In genomic region chr2:96631804-96632435, GRCh38 we compare ENCODE assay signal across 14 cellular contexts. TPM values are rescaled to one million over a fixed set of nuclear protein-coding genes. Genes with fewer than 3 reads are reported as not detected.
A peak's percentile ranks its signal among the peaks of the same experiment; 100 is the strongest.
DNase-seq lines count a peak whose midpoint lies in the region; ATAC-seq and TF ChIP-seq lines count a peak whose summit lies in the region.
"Had no signal": no experiment of that assay in that cellular context is flagged by ENCODE, and none has a peak within 500 bp of the region (broad histone marks: within the 10 kb centered on the region; RNA-seq: fewer than 3 reads in every experiment).

No MANE protein-coding gene starts in this region.

- H3K27me3 ChIP-seq in SJSA1 (replicated peaks) (no peaks in the 10 kb centered on the region), smooth muscle cell (ENCODE audit: low read depth) (no peaks in the 10 kb centered on the region), SK-N-SH (ENCODE audit: insufficient read depth) (no peaks in the 10 kb centered on the region)

- 50% methylated on average over 4 of the region's 4 CpGs for WGBS in smooth muscle cell (ENCODE audit: low lambda C conversion rate)
- 71% methylated on average over 4 of the region's 4 CpGs for WGBS in SK-N-SH (ENCODE audit: low lambda C conversion rate)

- H3K4me3 ChIP-seq in SJSA1: no peak overlapping the region
- H3K4me3 ChIP-seq in fibroblast of pulmonary artery (replicated peaks; ENCODE audit: low read depth, low read length): no peak overlapping the region
- no peak overlapping the region for H3K4me3 ChIP-seq in smooth muscle cell
- no peak overlapping the region for H3K4me3 ChIP-seq in SK-N-SH (ENCODE audit: low read depth in 2 of 2, low read length in 1 of 2)

- H3F3A ChIP-seq in smooth muscle cell (ENCODE audit: low read depth) (no peaks in the 10 kb centered on the region), SK-N-SH (replicated peaks; ENCODE audit: insufficient read depth) (no peaks in the 10 kb centered on the region)

- peaks cover 32% of the 10 kb centered on the region for H3K4me1 ChIP-seq in SJSA1 (replicated peaks)
- peaks cover 11% of the 10 kb centered on the region for H3K4me1 ChIP-seq in smooth muscle cell (ENCODE audit: low read depth)
- peaks cover 3 to 7% of the 10 kb centered on the region in 2 experiments for H3K4me1 ChIP-seq in SK-N-SH (ENCODE audit: control insufficient read depth in 1 of 2, insufficient read depth in 2 of 2, low read depth in 1 of 2, low read length in 1 of 2)

- no peaks in the 10 kb centered on the region for H3K9me3 ChIP-seq in SJSA1 (replicated peaks)
- no peaks in the 10 kb centered on the region for H3K9me3 ChIP-seq in smooth muscle cell (replicated peaks; ENCODE audit: low read depth)
- H3K9me3 ChIP-seq in SK-N-SH: no peaks in the 10 kb centered on the region

- no peak for TF ChIP-seq RAD21 in SK-N-SH (IDR thresholded peaks at IDR 0.05; ENCODE audit: low read length)

- no peak overlapping the region for H3K4me2 ChIP-seq in smooth muscle cell
- no peak overlapping the region for H3K4me2 ChIP-seq in SK-N-SH

- no peak for TF ChIP-seq EP300 in SK-N-SH (IDR thresholded peaks at IDR 0.05; ENCODE audit: borderline replicate concordance in 1 of 2, low read depth in 1 of 2, low read length in 1 of 2)

- H3K9ac ChIP-seq in smooth muscle cell (ENCODE audit: low read depth) (no peak overlapping the region), SK-N-SH (no peak overlapping the region)

- CTCF ChIA-PET in SK-N-SH (lab: Yijun Ruan, JAX): no interaction called here

- H4K20me1 ChIP-seq in smooth muscle cell (ENCODE audit: low read depth) (peaks cover 38% of the 10 kb centered on the region), SK-N-SH (ENCODE audit: insufficient read depth) (peaks cover 16% of the 10 kb centered on the region)

- H3K79me2 ChIP-seq in smooth muscle cell (ENCODE audit: low read depth) (peaks cover 25% of the 10 kb centered on the region), SK-N-SH (ENCODE audit: insufficient read depth) (peaks cover 88% of the 10 kb centered on the region)

- no peak for TF ChIP-seq CTCF in fibroblast of pulmonary artery (IDR thresholded peaks at IDR 0.05; ENCODE audit: low read length, missing control alignments)
- TF ChIP-seq CTCF in smooth muscle cell (IDR thresholded peaks at IDR 0.05; ENCODE audit: borderline replicate concordance, insufficient read depth, poor library complexity, severe bottlenecking): no peak
- TF ChIP-seq CTCF in SK-N-SH (IDR thresholded peaks at IDR 0.05): no peak

- POLR2A ChIA-PET in SK-N-SH (lab: Yijun Ruan, JAX): no interaction called here

- DNase-seq in GM04503 (ENCODE audit: low read depth): peak; percentile 31
- peak; percentile 60 to 77 for DNase-seq in SJSA1 (ENCODE audit: low read depth in 1 of 2, low spot score in 2 of 2)
- DNase-seq in fibroblast of pulmonary artery (ENCODE audit: low read depth): peak; percentile 47
- DNase-seq in smooth muscle cell (lab: John Stamatoyannopoulos, UW; ENCODE audit: unreplicated experiment): no peak
- DNase-seq in NOMO-1 treated with DMSO at 0.1 percent for 48 hours (lab: John Stamatoyannopoulos, UW; ENCODE audit: unreplicated experiment): no peak
- no peak for DNase-seq in activated CD4-positive, CD25-positive, alpha-beta regulatory T cell (lab: John Stamatoyannopoulos, UW)
- DNase-seq in SK-N-SH: no peak
- DNase-seq: activated naive CD4-positive, alpha-beta T cell treated with anti-CD3 and anti-CD28 coated beads, Interleukin-2, amount 10 ng/mL, durations not matched to agents 7 days and 5 days; CD4-positive, alpha-beta T cell; NCI-H1092 treated with DMSO at 0.1 percent for 48 hours; stimulated activated CD4-positive, alpha-beta T cell treated with anti-CD3 and anti-CD28 coated beads, Interleukin-1b, Interleukin-23, amount 100 ng/mL, for 48 hours had no signal

- no peaks in the 10 kb centered on the region for H3K9me2 ChIP-seq in SK-N-SH

- no peak for ATAC-seq in HG02571 (IDR thresholded peaks at IDR 0.05; ENCODE audit: unreplicated experiment)

- H3K27ac ChIP-seq in SJSA1 (no peak overlapping the region), smooth muscle cell (ENCODE audit: low read depth) (peak overlapping the region; percentile 33), SK-N-SH (ENCODE audit: low read depth in 2 of 2, low read length in 1 of 2) (no peak overlapping the region)

- H3K36me3 ChIP-seq in SJSA1 (peaks cover 83% of the 10 kb centered on the region), smooth muscle cell (ENCODE audit: low read depth) (peaks cover 3% of the 10 kb centered on the region), SK-N-SH (replicated peaks in 1 of 2; ENCODE audit: control insufficient read depth in 1 of 2, insufficient read depth in 2 of 2, low read length in 1 of 2) (peaks cover 28 to 56% of the 10 kb centered on the region in 2 experiments)

- no peak overlapping the region for H2AFZ ChIP-seq in smooth muscle cell (ENCODE audit: low read depth)
- H2AFZ ChIP-seq in SK-N-SH (ENCODE audit: low read depth): no peak overlapping the region

TF ChIP-seq in SK-N-SH, 30 proteins besides CTCF, POLR2A, EP300 and RAD21:
- TF ChIP-seq FOXM1 (IDR thresholded peaks at IDR 0.05; ENCODE audit: low read depth) (no peak), CHD2 (IDR thresholded peaks at IDR 0.05; ENCODE audit: low read length, partially characterized antibody) (no peak), FOXJ3 (CRISPR knock-in tag; IDR thresholded peaks at IDR 0.05) (no peak), TCF12 (IDR thresholded peaks at IDR 0.05) (no peak), POLR2AphosphoS5 (IDR thresholded peaks at IDR 0.05; ENCODE audit: low read depth, low read length) (no peak), SMC3 (IDR thresholded peaks at IDR 0.05; ENCODE audit: low read depth, low read length) (no peak), RCOR1 (IDR thresholded peaks at IDR 0.05; ENCODE audit: low read length) (no peak)
- TF ChIP-seq, protein P1, sequence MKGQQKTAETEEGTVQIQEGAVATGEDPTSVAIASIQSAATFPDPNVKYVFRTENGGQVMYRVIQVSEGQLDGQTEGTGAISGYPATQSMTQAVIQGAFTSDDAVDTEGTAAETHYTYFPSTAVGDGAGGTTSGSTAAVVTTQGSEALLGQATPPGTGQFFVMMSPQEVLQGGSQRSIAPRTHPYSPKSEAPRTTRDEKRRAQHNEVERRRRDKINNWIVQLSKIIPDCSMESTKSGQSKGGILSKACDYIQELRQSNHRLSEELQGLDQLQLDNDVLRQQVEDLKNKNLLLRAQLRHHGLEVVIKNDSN (IDR thresholded peaks at IDR 0.05; ENCODE audit: borderline replicate concordance, low read depth): no peak

RNA-seq across cellular contexts. Expression of gene KANSL3, which starts 6.2 kb away (rescaled TPM):
- total RNA-seq in SJSA1 (2014; rRNA removed; shearing (Covaris generic)): 21.9 and 31.4 TPM in 2 replicates
- 13.3 and 16.2 TPM in 2 replicates for total RNA-seq in smooth muscle cell
- polyA plus RNA-seq in smooth muscle cell (12.0 and 14.6 TPM in 2 replicates), SK-N-SH (2012; rRNA removed) (10.1 and 10.7 TPM in 2 replicates)
- polyA plus RNA-seq in SK-N-SH (2012; cell fraction: cytosol; rRNA removed): 7.6 and 9.2 TPM in 2 replicates
- 34.3 and 42.0 TPM in 2 replicates for polyA plus RNA-seq in SK-N-SH (2012; cell fraction: nucleus; rRNA removed)

RNA-seq across cellular contexts. Expression of gene FER1L5, which starts 10.6 kb away (rescaled TPM):
- total RNA-seq in SJSA1 (2014; rRNA removed; shearing (Covaris generic)): not detected in 2 replicates
- not detected in 2 replicates for total RNA-seq in smooth muscle cell
- 0.12 TPM in 1 of 2 replicates, not detected in the other for polyA plus RNA-seq in smooth muscle cell
- polyA plus RNA-seq in SK-N-SH (2012; rRNA removed): 0.02 TPM in 1 of 2 replicates, not detected in the other
- polyA plus RNA-seq in SK-N-SH (2012; cell fraction: cytosol; rRNA removed): 0.01 TPM in 1 of 2 replicates, not detected in the other
- 0.02 and 0.06 TPM in 2 replicates for polyA plus RNA-seq in SK-N-SH (2012; cell fraction: nucleus; rRNA removed)
- total RNA-seq: CD4-positive, alpha-beta T cell; G401 had no signal
- polyA plus RNA-seq: liver had no signal

Comparison
In these comparisons a context has a peak if more than half of its experiments do, and no peak if none do; other contexts are left out.
1. DNase-seq: peak in GM04503 (single experiment), SJSA1 (2 of 2) and fibroblast of pulmonary artery (single experiment); none in smooth muscle cell (single experiment), NOMO-1 treated with DMSO at 0.1 percent for 48 hours (single experiment), activated CD4-positive, CD25-positive, alpha-beta regulatory T cell (0 of 4) and SK-N-SH (single experiment).